In genomic region chr5:139761501-139761900, GRCh38 we compare ENCODE assay signal across 19 cellular contexts. TPM values are rescaled to one million over a fixed set of nuclear protein-coding genes. Genes with fewer than 3 reads are reported as not detected.
"Had no signal": no experiment of that assay in that cellular context is flagged by ENCODE, and none has a peak within 500 bp of the region (broad histone marks: within the 10 kb centered on the region; RNA-seq: fewer than 3 reads in every experiment).

No MANE protein-coding gene starts in this region.

- ATAC-seq: body of pancreas; esophagus mucosa; gastroesophageal sphincter; heart right ventricle; left ventricle myocardium superior; naive thymus-derived CD4-positive, alpha-beta T cell had no signal

- DNase-seq: activated CD4-positive, alpha-beta T cell treated with anti-CD3 and anti-CD28 coated beads, Interleukin-2, amount 50 U/mL, for 4 hours; activated naive CD4-positive, alpha-beta T cell; activated naive CD8-positive, alpha-beta T cell treated with anti-CD3 and anti-CD28 coated beads, Interleukin-2, amount 10 ng/mL, durations not matched to agents 7 days and 5 days; amygdala; body of pancreas; cortex of kidney; effector CD4-positive, alpha-beta T cell; heart right ventricle; left ventricle myocardium superior; naive thymus-derived CD4-positive, alpha-beta T cell; stimulated activated CD4-positive, alpha-beta T cell treated with anti-CD3 and anti-CD28 coated beads, Interleukin-2, amount 100 ng/mL, for 24 hours; stimulated activated naive CD4-positive, alpha-beta T cell treated with Interleukin-2 at 50 U/mL for 16 hours; T-helper 2 cell; tibial artery had no signal

- H3K36me3 Mint-ChIP-seq: activated naive CD8-positive, alpha-beta T cell treated with anti-CD3 and anti-CD28 coated beads, Interleukin-2, amount 10 ng/mL, durations not matched to agents 7 days and 5 days; naive thymus-derived CD4-positive, alpha-beta T cell had no signal

- FAIRE-seq: urothelium cell line had no signal

- H3K4me3 Mint-ChIP-seq: activated naive CD8-positive, alpha-beta T cell treated with anti-CD3 and anti-CD28 coated beads, Interleukin-2, amount 10 ng/mL, durations not matched to agents 7 days and 5 days; central memory CD8-positive, alpha-beta T cell; naive thymus-derived CD4-positive, alpha-beta T cell had no signal

- H3K9me3 Mint-ChIP-seq: activated naive CD8-positive, alpha-beta T cell treated with anti-CD3 and anti-CD28 coated beads, Interleukin-2, amount 10 ng/mL, durations not matched to agents 7 days and 5 days; central memory CD8-positive, alpha-beta T cell; naive thymus-derived CD4-positive, alpha-beta T cell had no signal

- H3K27ac ChIP-seq: body of pancreas, gastroesophageal sphincter, heart right ventricle, tibial artery, VCaP had no signal

- H3K36me3 ChIP-seq: gastroesophageal sphincter, heart right ventricle, tibial artery had no signal

- H3K27ac Mint-ChIP-seq: activated naive CD8-positive, alpha-beta T cell treated with anti-CD3 and anti-CD28 coated beads, Interleukin-2, amount 10 ng/mL, durations not matched to agents 7 days and 5 days; naive thymus-derived CD4-positive, alpha-beta T cell had no signal

- H3K9me3 ChIP-seq: body of pancreas, gastroesophageal sphincter, heart right ventricle, tibial artery had no signal

- H3K4me3 ChIP-seq: body of pancreas, gastroesophageal sphincter, heart right ventricle, tibial artery had no signal

RNA-seq across cellular contexts. Expression of gene PSD2, which starts 34.1 kb away (rescaled TPM):
- total RNA-seq: esophagus mucosa, left ventricle myocardium superior had no signal
- polyA plus RNA-seq: naive thymus-derived CD4-positive, alpha-beta T cell had no signal
